Comparison of ENCODE assay signal across 17 cellular contexts in the genomic region with DNA sequence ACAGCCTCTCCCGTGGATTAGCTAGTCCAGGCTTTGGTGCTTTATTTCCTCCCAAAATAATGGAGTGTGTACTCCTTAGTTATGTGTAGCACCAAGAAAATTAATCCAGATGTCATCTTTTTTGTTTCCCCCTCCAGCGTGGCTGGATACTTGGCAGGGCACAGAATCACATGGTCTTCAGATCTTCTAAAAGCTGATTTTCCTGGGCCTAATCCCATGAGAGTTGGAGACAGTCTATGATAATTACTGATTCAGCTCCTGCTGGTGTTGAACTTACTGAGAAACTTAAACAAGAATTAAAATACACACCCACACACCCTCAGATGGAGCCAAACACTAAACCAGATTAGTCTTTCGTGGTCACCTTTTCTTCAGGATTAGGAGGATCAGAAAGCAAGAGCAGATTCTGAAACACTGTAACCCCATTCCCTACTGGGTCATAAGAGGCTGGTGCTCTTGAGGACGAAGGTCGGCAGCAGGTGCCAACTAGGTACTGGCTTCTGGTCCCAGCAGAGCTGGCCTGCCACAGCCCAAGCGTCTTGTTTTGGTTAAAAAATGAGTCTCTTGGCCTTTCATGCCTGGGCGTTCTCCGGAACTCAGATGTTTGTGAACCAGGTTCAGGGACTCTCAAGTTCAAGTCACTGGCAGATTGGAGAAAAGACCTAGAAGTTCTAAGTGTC. TPM values are rescaled to one million over a fixed set of nuclear protein-coding genes. Genes with fewer than 3 reads are reported as not detected.
DNase-seq lines count a peak whose midpoint lies in the region; ATAC-seq and TF ChIP-seq lines count a peak whose summit lies in the region.
"Had no signal": no experiment of that assay in that cellular context is flagged by ENCODE, and none has a peak within 500 bp of the region (broad histone marks: within the 10 kb centered on the region; RNA-seq: fewer than 3 reads in every experiment).

No MANE protein-coding gene starts in this region.

- POLR2A ChIA-PET in naive thymus-derived CD4-positive, alpha-beta T cell (lab: Charles Lee), result no interaction called here

- no peaks in the 10 kb centered on the region for H3K4me1 ChIP-seq in naive thymus-derived CD4-positive, alpha-beta T cell (ENCODE audit: control insufficient read depth in 2 of 2, insufficient read depth in 2 of 2, low read length in 2 of 2)

- H3K9me3 ChIP-seq in naive thymus-derived CD4-positive, alpha-beta T cell (ENCODE audit: control insufficient read depth in 2 of 3, low read length in 3 of 3), result peaks cover 0 to 17% (median 5%) of the 10 kb centered on the region in 3 experiments

- H3K4me3 ChIP-seq in AG10803 (ENCODE audit: low read length) (no peak overlapping the region), fibroblast of mammary gland (ENCODE audit: control insufficient read depth, low read depth, low read length) (no peak overlapping the region)
- no peak overlapping the region for H3K4me3 ChIP-seq in naive thymus-derived CD4-positive, alpha-beta T cell (ENCODE audit: low read length)

- H3K36me3 Mint-ChIP-seq in naive thymus-derived CD4-positive, alpha-beta T cell, result peaks cover 16 to 60% (median 49%) of the 10 kb centered on the region in 5 donors

- TF ChIP-seq CTCF in AG10803 (conservative IDR thresholded peaks at IDR 0.05; ENCODE audit: low read length) (no peak), fibroblast of mammary gland (conservative IDR thresholded peaks at IDR 0.05; ENCODE audit: control insufficient read depth, insufficient read depth, low read depth, low read length) (no peak)

- no peak overlapping the region for H3K4me3 Mint-ChIP-seq in naive thymus-derived CD4-positive, alpha-beta T cell
- H3K4me3 Mint-ChIP-seq: activated T-helper 1 cell treated with anti-CD3 and anti-CD28 coated beads, Interleukin-12 subunit alpha, Interleukin-12 subunit beta, Interleukin-2, Interleukin-4 antibody, amounts not matched to agents 30 ng/mL and 10 ng/mL and 1 ng/mL, durations not matched to agents 14 hours and 24 hours and 36 hours; CD8-positive, alpha-beta T cell had no signal

- intact Hi-C loops in naive thymus-derived CD4-positive, alpha-beta T cell (cut with micrococcal nuclease), result no loop called here

- CTCF ChIA-PET in naive thymus-derived CD4-positive, alpha-beta T cell (lab: Charles Lee), result no interaction called here

- no peaks in the 10 kb centered on the region for H3K27me3 ChIP-seq in naive thymus-derived CD4-positive, alpha-beta T cell (ENCODE audit: control insufficient read depth in 2 of 2, insufficient read depth in 2 of 2, low read length in 2 of 2)

- ATAC-seq in naive thymus-derived CD4-positive, alpha-beta T cell, result no peak
- ATAC-seq in GM19324 (IDR thresholded peaks at IDR 0.05; ENCODE audit: low FRiP score, unreplicated experiment) (no peak), HG03378 (IDR thresholded peaks at IDR 0.05; ENCODE audit: unreplicated experiment) (no peak)
- ATAC-seq: activated CD4-positive, CD25-positive, alpha-beta regulatory T cell treated with anti-CD3 and anti-CD28 coated beads, Interleukin-2, amount 50 U/mL, for 24 hours; CD8-positive, alpha-beta T cell had no signal

- DNase-seq in AG10803 (ENCODE audit: low read depth) (peak; percentile 32), NCI-H82 (lab: John Stamatoyannopoulos, UW) (peak; percentile 86), fibroblast of mammary gland (ENCODE audit: low read depth) (peak; percentile 58), NCI-H1694 (lab: John Stamatoyannopoulos, UW) (no peak)
- no peak for DNase-seq in naive thymus-derived CD4-positive, alpha-beta T cell
- no peak for DNase-seq in activated CD8-positive, alpha-beta memory T cell treated with anti-CD3 and anti-CD28 coated beads, Interleukin-2, amount 50 U/mL, for 48 hours
- DNase-seq: CD8-positive, alpha-beta T cell; DND-41; effector CD4-positive, alpha-beta T cell; midbrain; NCI-H1930; SK-N-SH had no signal

- H3K27ac ChIP-seq in naive thymus-derived CD4-positive, alpha-beta T cell (ENCODE audit: low read depth, low read length), result no peak overlapping the region

- peaks cover 0 to 10% (median 0%) of the 10 kb centered on the region in 7 donors for H3K4me1 Mint-ChIP-seq in naive thymus-derived CD4-positive, alpha-beta T cell

- peaks cover 0 to 28% (median 17%) of the 10 kb centered on the region in 11 donors for H3K9me3 Mint-ChIP-seq in naive thymus-derived CD4-positive, alpha-beta T cell

- peaks cover 9 to 96% (median 15%) of the 10 kb centered on the region in 3 experiments for H3K36me3 ChIP-seq in naive thymus-derived CD4-positive, alpha-beta T cell (ENCODE audit: control insufficient read depth in 2 of 3, insufficient read depth in 3 of 3, low read length in 3 of 3)

- H3K27me3 Mint-ChIP-seq in naive thymus-derived CD4-positive, alpha-beta T cell, result no peaks in the 10 kb centered on the region
- H3K27me3 Mint-ChIP-seq: progenitor cell of endocrine pancreas had no signal

- H3K27ac Mint-ChIP-seq in naive thymus-derived CD4-positive, alpha-beta T cell, result peak overlapping the region in 5 of 9 donors; percentile 6 to 69 (median 26)
- H3K27ac Mint-ChIP-seq: activated T-helper 1 cell treated with anti-CD3 and anti-CD28 coated beads, Interleukin-12 subunit alpha, Interleukin-12 subunit beta, Interleukin-2, Interleukin-4 antibody, amounts not matched to agents 30 ng/mL and 10 ng/mL and 1 ng/mL, durations not matched to agents 14 hours and 24 hours and 36 hours; CD8-positive, alpha-beta T cell; progenitor cell of endocrine pancreas had no signal

RNA-seq across cellular contexts. Expression of gene NAP1L5, which starts 23.3 kb away (rescaled TPM):
- total RNA-seq in naive thymus-derived CD4-positive, alpha-beta T cell, result 10 to 100 TPM in 1 of 5 experiments, 1 to 10 TPM in 4; 1.4 to 11.7 (median 4.5) TPM
- polyA plus RNA-seq in naive thymus-derived CD4-positive, alpha-beta T cell, result 1 to 10 TPM; 1.5 to 3.0 TPM

Comparison
In these comparisons a context has a peak if more than half of its experiments do, and no peak if none do; other contexts are left out.
1. DNase-seq: peak in AG10803 (single experiment), NCI-H82 (single experiment) and fibroblast of mammary gland (single experiment); none in naive thymus-derived CD4-positive, alpha-beta T cell (0 of 9), activated CD8-positive, alpha-beta memory T cell treated with anti-CD3 and anti-CD28 coated beads, Interleukin-2, amount 50 U/mL, for 48 hours (single experiment) and NCI-H1694 (single experiment).